ENCODE assay signal across 1 cellular context in the genomic region with DNA sequence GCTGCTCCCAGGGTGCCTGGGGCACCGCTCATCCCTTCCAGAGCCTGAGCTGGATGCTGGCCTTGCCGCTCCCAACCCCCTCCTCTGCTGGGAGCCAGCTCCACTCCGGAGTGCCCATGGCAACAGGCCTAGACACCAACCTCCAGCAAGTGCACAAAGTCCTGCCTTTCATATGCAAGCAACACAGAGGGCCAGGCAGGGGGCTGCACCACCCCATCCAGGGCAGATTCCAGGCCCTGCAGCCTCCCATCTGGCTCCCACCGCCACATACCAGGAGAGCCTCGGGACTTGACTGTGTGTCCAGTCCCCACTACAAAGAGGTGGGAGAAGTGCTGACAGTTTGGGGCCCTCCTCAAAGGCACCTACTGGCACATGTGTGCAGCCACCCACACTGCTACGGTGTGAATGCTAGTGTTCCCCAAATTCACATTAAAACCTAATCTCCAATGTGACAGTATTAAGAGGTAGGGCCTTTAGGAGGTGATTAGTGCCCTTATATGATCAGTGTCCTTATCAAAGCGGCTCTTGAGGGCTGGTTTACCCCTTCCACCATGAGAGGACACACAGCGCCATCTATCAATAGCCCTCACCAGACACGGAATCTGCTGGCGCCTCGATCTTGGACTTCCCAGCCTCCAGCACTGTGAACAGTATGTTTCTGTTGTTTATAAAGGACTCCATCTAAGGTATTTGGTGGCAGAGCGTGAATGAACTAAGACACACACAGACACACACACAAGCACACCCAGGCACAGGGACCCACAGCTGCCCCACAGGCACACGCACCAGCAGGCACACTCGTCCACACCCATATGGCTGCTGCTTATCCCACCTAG.
A peak's percentile ranks its signal among the peaks of the same experiment; 100 is the strongest.
TF ChIP-seq lines count a peak whose summit lies in the region.

No MANE protein-coding gene starts in this region.

TF ChIP-seq in HepG2, 621 proteins besides CTCF, POLR2A, EP300 and RAD21 (continued from another document and continues in another):
- TF ChIP-seq, protein P1, sequence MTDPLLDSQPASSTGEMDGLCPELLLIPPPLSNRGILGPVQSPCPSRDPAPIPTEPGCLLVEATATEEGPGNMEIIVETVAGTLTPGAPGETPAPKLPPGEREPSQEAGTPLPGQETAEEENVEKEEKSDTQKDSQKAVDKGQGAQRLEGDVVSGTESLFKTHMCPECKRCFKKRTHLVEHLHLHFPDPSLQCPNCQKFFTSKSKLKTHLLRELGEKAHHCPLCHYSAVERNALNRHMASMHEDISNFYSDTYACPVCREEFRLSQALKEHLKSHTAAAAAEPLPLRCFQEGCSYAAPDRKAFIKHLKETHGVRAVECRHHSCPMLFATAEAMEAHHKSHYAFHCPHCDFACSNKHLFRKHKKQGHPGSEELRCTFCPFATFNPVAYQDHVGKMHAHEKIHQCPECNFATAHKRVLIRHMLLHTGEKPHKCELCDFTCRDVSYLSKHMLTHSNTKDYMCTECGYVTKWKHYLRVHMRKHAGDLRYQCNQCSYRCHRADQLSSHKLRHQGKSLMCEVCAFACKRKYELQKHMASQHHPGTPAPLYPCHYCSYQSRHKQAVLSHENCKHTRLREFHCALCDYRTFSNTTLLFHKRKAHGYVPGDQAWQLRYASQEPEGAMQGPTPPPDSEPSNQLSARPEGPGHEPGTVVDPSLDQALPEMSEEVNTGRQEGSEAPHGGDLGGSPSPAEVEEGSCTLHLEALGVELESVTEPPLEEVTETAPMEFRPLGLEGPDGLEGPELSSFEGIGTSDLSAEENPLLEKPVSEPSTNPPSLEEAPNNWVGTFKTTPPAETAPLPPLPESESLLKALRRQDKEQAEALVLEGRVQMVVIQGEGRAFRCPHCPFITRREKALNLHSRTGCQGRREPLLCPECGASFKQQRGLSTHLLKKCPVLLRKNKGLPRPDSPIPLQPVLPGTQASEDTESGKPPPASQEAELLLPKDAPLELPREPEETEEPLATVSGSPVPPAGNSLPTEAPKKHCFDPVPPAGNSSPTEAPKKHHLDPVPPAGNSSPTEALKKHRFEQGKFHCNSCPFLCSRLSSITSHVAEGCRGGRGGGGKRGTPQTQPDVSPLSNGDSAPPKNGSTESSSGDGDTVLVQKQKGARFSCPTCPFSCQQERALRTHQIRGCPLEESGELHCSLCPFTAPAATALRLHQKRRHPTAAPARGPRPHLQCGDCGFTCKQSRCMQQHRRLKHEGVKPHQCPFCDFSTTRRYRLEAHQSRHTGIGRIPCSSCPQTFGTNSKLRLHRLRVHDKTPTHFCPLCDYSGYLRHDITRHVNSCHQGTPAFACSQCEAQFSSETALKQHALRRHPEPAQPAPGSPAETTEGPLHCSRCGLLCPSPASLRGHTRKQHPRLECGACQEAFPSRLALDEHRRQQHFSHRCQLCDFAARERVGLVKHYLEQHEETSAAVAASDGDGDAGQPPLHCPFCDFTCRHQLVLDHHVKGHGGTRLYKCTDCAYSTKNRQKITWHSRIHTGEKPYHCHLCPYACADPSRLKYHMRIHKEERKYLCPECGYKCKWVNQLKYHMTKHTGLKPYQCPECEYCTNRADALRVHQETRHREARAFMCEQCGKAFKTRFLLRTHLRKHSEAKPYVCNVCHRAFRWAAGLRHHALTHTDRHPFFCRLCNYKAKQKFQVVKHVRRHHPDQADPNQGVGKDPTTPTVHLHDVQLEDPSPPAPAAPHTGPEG (CRISPR knock-in tag; IDR thresholded peaks at IDR 0.05), result no peak
- no peak for TF ChIP-seq ZNF121 (CRISPR knock-in tag; IDR thresholded peaks at IDR 0.05)
- TF ChIP-seq, protein P2, sequence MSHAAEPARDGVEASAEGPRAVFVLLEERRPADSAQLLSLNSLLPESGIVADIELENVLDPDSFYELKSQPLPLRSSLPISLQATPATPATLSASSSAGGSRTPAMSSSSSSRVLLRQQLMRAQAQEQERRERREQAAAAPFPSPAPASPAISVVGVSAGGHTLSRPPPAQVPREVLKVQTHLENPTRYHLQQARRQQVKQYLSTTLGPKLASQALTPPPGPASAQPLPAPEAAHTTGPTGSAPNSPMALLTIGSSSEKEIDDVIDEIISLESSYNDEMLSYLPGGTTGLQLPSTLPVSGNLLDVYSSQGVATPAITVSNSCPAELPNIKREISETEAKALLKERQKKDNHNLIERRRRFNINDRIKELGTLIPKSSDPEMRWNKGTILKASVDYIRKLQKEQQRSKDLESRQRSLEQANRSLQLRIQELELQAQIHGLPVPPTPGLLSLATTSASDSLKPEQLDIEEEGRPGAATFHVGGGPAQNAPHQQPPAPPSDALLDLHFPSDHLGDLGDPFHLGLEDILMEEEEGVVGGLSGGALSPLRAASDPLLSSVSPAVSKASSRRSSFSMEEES (CRISPR knock-in tag; IDR thresholded peaks at IDR 0.05), result no peak
- no peak for TF ChIP-seq HOXA7 (CRISPR knock-in tag; IDR thresholded peaks at IDR 0.05)
- no peak for TF ChIP-seq ZNF276 (CRISPR knock-in tag; IDR thresholded peaks at IDR 0.05; ENCODE audit: low read depth)
- no peak for TF ChIP-seq MED8 (CRISPR knock-in tag; IDR thresholded peaks at IDR 0.05; ENCODE audit: insufficient replicate concordance)
- no peak for TF ChIP-seq PCBP1 (IDR thresholded peaks at IDR 0.05; ENCODE audit: borderline replicate concordance, low read depth, low read length)
- TF ChIP-seq ZNF33B (CRISPR knock-in tag; IDR thresholded peaks at IDR 0.05), result no peak
- TF ChIP-seq ZBTB34 (CRISPR knock-in tag; IDR thresholded peaks at IDR 0.05), result no peak
- TF ChIP-seq, protein P3, sequence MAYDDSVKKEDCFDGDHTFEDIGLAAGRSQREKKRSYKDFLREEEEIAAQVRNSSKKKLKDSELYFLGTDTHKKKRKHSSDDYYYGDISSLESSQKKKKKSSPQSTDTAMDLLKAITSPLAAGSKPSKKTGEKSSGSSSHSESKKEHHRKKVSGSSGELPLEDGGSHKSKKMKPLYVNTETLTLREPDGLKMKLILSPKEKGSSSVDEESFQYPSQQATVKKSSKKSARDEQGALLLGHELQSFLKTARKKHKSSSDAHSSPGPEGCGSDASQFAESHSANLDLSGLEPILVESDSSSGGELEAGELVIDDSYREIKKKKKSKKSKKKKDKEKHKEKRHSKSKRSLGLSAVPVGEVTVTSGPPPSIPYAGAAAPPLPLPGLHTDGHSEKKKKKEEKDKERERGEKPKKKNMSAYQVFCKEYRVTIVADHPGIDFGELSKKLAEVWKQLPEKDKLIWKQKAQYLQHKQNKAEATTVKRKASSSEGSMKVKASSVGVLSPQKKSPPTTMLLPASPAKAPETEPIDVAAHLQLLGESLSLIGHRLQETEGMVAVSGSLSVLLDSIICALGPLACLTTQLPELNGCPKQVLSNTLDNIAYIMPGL (CRISPR knock-in tag; IDR thresholded peaks at IDR 0.05; ENCODE audit: borderline replicate concordance in 1 of 2, low read depth in 1 of 2), result no peak
- peak; percentile 72; the same call in 1 of the 2 replicates for TF ChIP-seq HNF4G (IDR thresholded peaks at IDR 0.05; ENCODE audit: borderline replicate concordance, low read depth, low read length)
- 0 out of 2 replicates have a peak, but pooled peaks have one; percentile 13 for TF ChIP-seq HNF4G (CRISPR knock-in tag; IDR thresholded peaks at IDR 0.05; ENCODE audit: borderline replicate concordance, low read depth)
- no peak for TF ChIP-seq RBM22 (optimal IDR thresholded peaks at IDR 0.05; ENCODE audit: low read length)
- TF ChIP-seq, protein P4, sequence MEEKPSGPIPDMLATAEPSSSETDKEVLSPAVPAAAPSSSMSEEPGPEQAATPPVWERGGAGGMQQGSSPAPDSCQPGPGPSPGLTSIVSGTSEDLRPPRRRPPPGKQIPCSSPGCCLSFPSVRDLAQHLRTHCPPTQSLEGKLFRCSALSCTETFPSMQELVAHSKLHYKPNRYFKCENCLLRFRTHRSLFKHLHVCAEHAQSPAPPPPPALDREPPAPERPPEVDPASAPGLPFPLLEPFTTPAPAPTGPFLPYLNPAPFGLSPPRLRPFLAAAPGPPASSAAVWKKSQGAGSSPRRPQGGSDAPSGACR (CRISPR knock-in tag; IDR thresholded peaks at IDR 0.05), result no peak
- no peak for TF ChIP-seq ZNF264 (CRISPR knock-in tag; IDR thresholded peaks at IDR 0.05)
- TF ChIP-seq CREB3 (CRISPR knock-in tag; IDR thresholded peaks at IDR 0.05), result no peak
- no peak for TF ChIP-seq SCMH1 (CRISPR knock-in tag; IDR thresholded peaks at IDR 0.05; ENCODE audit: borderline replicate concordance)
- TF ChIP-seq ZNF501 (CRISPR knock-in tag; IDR thresholded peaks at IDR 0.05), result no peak
- no peak for TF ChIP-seq CBX2 (IDR thresholded peaks at IDR 0.05; ENCODE audit: low read depth, low read length)
- TF ChIP-seq CBX2 (CRISPR knock-in tag; IDR thresholded peaks at IDR 0.05; ENCODE audit: low read depth), result no peak
- no peak for TF ChIP-seq ZNF850 (CRISPR knock-in tag; conservative IDR thresholded peaks at IDR 0.05)
- no peak for TF ChIP-seq HOXA9 (CRISPR knock-in tag; IDR thresholded peaks at IDR 0.05; ENCODE audit: borderline replicate concordance)
- no peak for TF ChIP-seq MBNL3 (CRISPR knock-in tag; conservative IDR thresholded peaks at IDR 0.05)
- TF ChIP-seq PRDM4 (CRISPR knock-in tag; IDR thresholded peaks at IDR 0.05; ENCODE audit: borderline replicate concordance), result no peak
- TF ChIP-seq, protein P5, sequence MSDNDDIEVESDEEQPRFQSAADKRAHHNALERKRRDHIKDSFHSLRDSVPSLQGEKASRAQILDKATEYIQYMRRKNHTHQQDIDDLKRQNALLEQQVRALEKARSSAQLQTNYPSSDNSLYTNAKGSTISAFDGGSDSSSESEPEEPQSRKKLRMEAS (IDR thresholded peaks at IDR 0.05), result no peak
- TF ChIP-seq ZNF263 (CRISPR knock-in tag; IDR thresholded peaks at IDR 0.05), result no peak
- TF ChIP-seq YEATS4 (CRISPR knock-in tag; IDR thresholded peaks at IDR 0.05; ENCODE audit: borderline replicate concordance), result no peak
- TF ChIP-seq RXRB (CRISPR knock-in tag; IDR thresholded peaks at IDR 0.05; ENCODE audit: borderline replicate concordance), result no peak
- no peak for TF ChIP-seq ZNF3 (CRISPR knock-in tag; IDR thresholded peaks at IDR 0.05)
- TF ChIP-seq, protein P6, sequence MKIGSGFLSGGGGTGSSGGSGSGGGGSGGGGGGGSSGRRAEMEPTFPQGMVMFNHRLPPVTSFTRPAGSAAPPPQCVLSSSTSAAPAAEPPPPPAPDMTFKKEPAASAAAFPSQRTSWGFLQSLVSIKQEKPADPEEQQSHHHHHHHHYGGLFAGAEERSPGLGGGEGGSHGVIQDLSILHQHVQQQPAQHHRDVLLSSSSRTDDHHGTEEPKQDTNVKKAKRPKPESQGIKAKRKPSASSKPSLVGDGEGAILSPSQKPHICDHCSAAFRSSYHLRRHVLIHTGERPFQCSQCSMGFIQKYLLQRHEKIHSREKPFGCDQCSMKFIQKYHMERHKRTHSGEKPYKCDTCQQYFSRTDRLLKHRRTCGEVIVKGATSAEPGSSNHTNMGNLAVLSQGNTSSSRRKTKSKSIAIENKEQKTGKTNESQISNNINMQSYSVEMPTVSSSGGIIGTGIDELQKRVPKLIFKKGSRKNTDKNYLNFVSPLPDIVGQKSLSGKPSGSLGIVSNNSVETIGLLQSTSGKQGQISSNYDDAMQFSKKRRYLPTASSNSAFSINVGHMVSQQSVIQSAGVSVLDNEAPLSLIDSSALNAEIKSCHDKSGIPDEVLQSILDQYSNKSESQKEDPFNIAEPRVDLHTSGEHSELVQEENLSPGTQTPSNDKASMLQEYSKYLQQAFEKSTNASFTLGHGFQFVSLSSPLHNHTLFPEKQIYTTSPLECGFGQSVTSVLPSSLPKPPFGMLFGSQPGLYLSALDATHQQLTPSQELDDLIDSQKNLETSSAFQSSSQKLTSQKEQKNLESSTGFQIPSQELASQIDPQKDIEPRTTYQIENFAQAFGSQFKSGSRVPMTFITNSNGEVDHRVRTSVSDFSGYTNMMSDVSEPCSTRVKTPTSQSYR (CRISPR knock-in tag; IDR thresholded peaks at IDR 0.05; ENCODE audit: borderline replicate concordance), result peak; percentile 60; the same call in 1 of the 2 replicates
- peak; percentile 69 for TF ChIP-seq RFX3 (CRISPR knock-in tag; IDR thresholded peaks at IDR 0.05)
- no peak for TF ChIP-seq ZNF616 (CRISPR knock-in tag; IDR thresholded peaks at IDR 0.05; ENCODE audit: low read depth)
- TF ChIP-seq KAT2B (IDR thresholded peaks at IDR 0.05; ENCODE audit: borderline replicate concordance, low read depth, low read length), result no peak
